Comparison of ENCODE assay signal across 8 cellular contexts in genomic region chr12:106301241-106301610, GRCh38. TPM values are rescaled to one million over a fixed set of nuclear protein-coding genes. Genes with fewer than 3 reads are reported as not detected.
DNase-seq lines count a peak whose midpoint lies in the region; ATAC-seq, FAIRE-seq and TF ChIP-seq lines count a peak whose summit lies in the region.

No MANE protein-coding gene starts in this region.

- H3K9me3 ChIP-seq in right atrium auricular region (no peaks in the 10 kb centered on the region), mucosa of rectum (ENCODE audit: control insufficient read depth in 2 of 2, low read length in 2 of 2) (no peaks in the 10 kb centered on the region), HAP-1 (no peaks in the 10 kb centered on the region)

- TF ChIP-seq CTCF in right atrium auricular region (IDR thresholded peaks at IDR 0.05): no peak
- TF ChIP-seq CTCF in brain microvascular endothelial cell (IDR thresholded peaks at IDR 0.05; ENCODE audit: low read depth, low read length, missing control alignments): no peak
- no peak for TF ChIP-seq CTCF in D721Med (IDR thresholded peaks at IDR 0.05; ENCODE audit: insufficient read depth, missing control alignments)

- no peak for ATAC-seq in left cardiac atrium

- H3K4me3 ChIP-seq in right atrium auricular region: peak overlapping the region in 1 of 2 donors; percentile 92
- H3K4me3 ChIP-seq in brain microvascular endothelial cell (ENCODE audit: low read depth, low read length): no peak overlapping the region
- H3K4me3 ChIP-seq in mucosa of rectum (ENCODE audit: low read length in 2 of 2): peak overlapping the region; percentile 88 to 93
- no peak overlapping the region for H3K4me3 ChIP-seq in urinary bladder (ENCODE audit: low read depth, low read length)
- H3K4me3 ChIP-seq in HAP-1: no peak overlapping the region

- H3K27me3 ChIP-seq in right atrium auricular region (no peaks in the 10 kb centered on the region), brain microvascular endothelial cell (replicated peaks) (no peaks in the 10 kb centered on the region), mucosa of rectum (ENCODE audit: control insufficient read depth in 2 of 2, insufficient read depth in 2 of 2, low read length in 2 of 2) (no peaks in the 10 kb centered on the region), HAP-1 (ENCODE audit: low read depth) (no peaks in the 10 kb centered on the region)

- no peak for FAIRE-seq in D721Med (lab: Jason Lieb, UNC)

- 10% methylated on average over 1 of the region's 1 CpG for WGBS in urinary bladder

- H3K27ac ChIP-seq in right atrium auricular region (peak overlapping the region; percentile 97 to 99), brain microvascular endothelial cell (peak overlapping the region; percentile 1), mucosa of rectum (ENCODE audit: low read depth in 2 of 2, low read length in 2 of 2) (peak overlapping the region; percentile 99), urinary bladder (ENCODE audit: low read depth) (peak overlapping the region; percentile 64)

- H3K9ac ChIP-seq in mucosa of rectum (ENCODE audit: low read depth in 1 of 2, low read length in 2 of 2): peak overlapping the region; percentile 86 to 92

- H3K36me3 ChIP-seq in right atrium auricular region (no peaks in the 10 kb centered on the region), brain microvascular endothelial cell (replicated peaks) (no peaks in the 10 kb centered on the region), mucosa of rectum (ENCODE audit: control insufficient read depth in 2 of 2, insufficient read depth in 2 of 2, low read length in 2 of 2) (peaks cover 0 to 3% of the 10 kb centered on the region in 2 donors), urinary bladder (ENCODE audit: insufficient read depth) (no peaks in the 10 kb centered on the region), HAP-1 (replicated peaks) (no peaks in the 10 kb centered on the region)

- in situ Hi-C loops in brain microvascular endothelial cell (cut with HindIII; ENCODE audit: low pct_ligation_motif_present, low sequenced_read_pairs): no loop called here
- in situ Hi-C loops in HAP-1 (cut with MboI; ENCODE audit: low sequenced_read_pairs): no loop called here

- H3K4me1 ChIP-seq in right atrium auricular region: peaks cover 0 to 57% of the 10 kb centered on the region in 2 donors
- H3K4me1 ChIP-seq in mucosa of rectum (ENCODE audit: control insufficient read depth in 2 of 2, insufficient read depth in 2 of 2, low read length in 2 of 2): peaks cover 27 to 41% of the 10 kb centered on the region in 2 donors
- H3K4me1 ChIP-seq in urinary bladder (ENCODE audit: insufficient read depth): no peaks in the 10 kb centered on the region
- H3K4me1 ChIP-seq in HAP-1: peaks cover 18% of the 10 kb centered on the region

- no peak for DNase-seq in right atrium auricular region (ENCODE audit: low spot score)
- no peak for DNase-seq in left cardiac atrium
- DNase-seq in brain microvascular endothelial cell: no peak
- no peak for DNase-seq in D721Med (ENCODE audit: insufficient read length, low spot score)
- DNase-seq in HAP-1 (ENCODE audit: low spot score in 2 of 2): no peak
- no peak for DNase-seq in COLO829 (ENCODE audit: low spot score)

- intact Hi-C loops in left cardiac atrium (cut with DNase I): loop anchor here in 1 of 2 donors (5.0 kb wide), 1 partner anchor 54 kb away; the partner anchor contains the start of gene CKAP4

RNA-seq across cellular contexts. Expression of gene TCP11L2, which starts 1.3 kb away (rescaled TPM):
- total RNA-seq in right atrium auricular region (10 to 100 TPM; 34.0 to 59.1 TPM), left cardiac atrium (10 to 100 TPM; 41.5 to 52.5 TPM), urinary bladder (66.8 TPM)
- polyA plus RNA-seq in urinary bladder: 10.2 TPM

RNA-seq across cellular contexts. Expression of gene CKAP4, which starts 53.4 kb away (rescaled TPM):
- total RNA-seq in right atrium auricular region (10 to 100 TPM; 50.1 to 56.8 TPM), left cardiac atrium (10 to 100 TPM; 36.2 to 56.4 TPM), urinary bladder (93.3 TPM)
- polyA plus RNA-seq in urinary bladder: 40.8 TPM

RNA-seq across cellular contexts. Expression of gene POLR3B, which starts 56.3 kb away (rescaled TPM):
- total RNA-seq in right atrium auricular region: 10 to 100 TPM in 1 of 2 donors, 1 to 10 TPM in 1; 6.0 to 10.7 TPM
- 1 to 10 TPM; 6.6 to 7.5 TPM for total RNA-seq in left cardiac atrium
- total RNA-seq in urinary bladder: 14.2 TPM
- 4.5 TPM for polyA plus RNA-seq in urinary bladder

Comparison
In these comparisons a context has a peak if more than half of its experiments do, and no peak if none do; other contexts are left out.
1. H3K27ac ChIP-seq: peak in every context shown above with its lines; median percentile 99 in mucosa of rectum; 98 in right atrium auricular region; 64 in urinary bladder; 1 in brain microvascular endothelial cell.
2. H3K4me3 ChIP-seq: peak in mucosa of rectum (2 of 2); none in brain microvascular endothelial cell (single experiment), urinary bladder (single experiment) and HAP-1 (single experiment).